ENCODE assay signal across 8 cellular contexts in the genomic region with DNA sequence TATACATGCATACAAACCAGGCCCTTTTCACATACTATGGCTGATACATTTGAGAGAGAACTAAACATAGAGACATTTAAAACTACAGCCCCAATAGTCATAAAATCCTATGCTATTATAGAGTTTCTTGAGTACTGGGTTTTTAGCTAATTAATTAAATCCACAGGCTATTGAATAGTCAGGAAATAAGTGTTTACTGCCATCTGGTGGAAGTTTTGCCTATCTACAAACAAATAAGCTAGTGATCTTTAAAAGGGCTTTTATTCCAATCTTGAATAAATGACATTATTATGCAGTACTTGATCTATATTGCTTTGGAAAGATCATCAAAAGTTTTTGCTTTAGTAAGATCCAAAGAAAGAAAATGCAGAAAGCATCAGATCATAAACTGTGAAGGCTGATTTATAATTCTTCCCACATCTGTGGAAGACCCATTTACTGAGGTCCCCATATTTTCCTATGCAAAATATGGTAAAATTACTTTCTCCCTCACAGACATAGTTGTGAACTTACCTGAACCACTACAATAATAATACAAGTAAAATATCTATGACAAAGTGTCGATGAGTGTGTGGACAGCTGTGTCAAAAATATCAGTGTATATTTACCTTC.
DNase-seq lines count a peak whose midpoint lies in the region; ATAC-seq and TF ChIP-seq lines count a peak whose summit lies in the region.

No MANE protein-coding gene starts in this region.

- TF ChIP-seq POLR2A in gastroesophageal sphincter (IDR thresholded peaks at IDR 0.05) (no peak), thyroid gland (IDR thresholded peaks at IDR 0.05) (no peak)

- H3K9me3 Mint-ChIP-seq in activated naive CD8-positive, alpha-beta T cell treated with anti-CD3 and anti-CD28 coated beads for 36 hours = no peaks in the 10 kb centered on the region

- H3K27me3 Mint-ChIP-seq in activated naive CD8-positive, alpha-beta T cell treated with anti-CD3 and anti-CD28 coated beads for 36 hours = no peaks in the 10 kb centered on the region

- peaks cover 20% of the 10 kb centered on the region for H3K36me3 Mint-ChIP-seq in activated naive CD8-positive, alpha-beta T cell treated with anti-CD3 and anti-CD28 coated beads for 36 hours

- H3K9me3 ChIP-seq in DOHH2 (ENCODE audit: control insufficient read depth, insufficient read depth, low read length) (no peaks in the 10 kb centered on the region), SU-DHL-6 (ENCODE audit: insufficient read depth, low read length) (no peaks in the 10 kb centered on the region), gastroesophageal sphincter (no peaks in the 10 kb centered on the region), thyroid gland (no peaks in the 10 kb centered on the region)

- intact Hi-C loops in thyroid gland (cut with DNase I) = no loop called here

- no peak for TF ChIP-seq EP300 in gastroesophageal sphincter (IDR thresholded peaks at IDR 0.05)

- no peak overlapping the region for H3K27ac ChIP-seq in DOHH2 (ENCODE audit: low read depth, low read length)
- no peak overlapping the region for H3K27ac ChIP-seq in SU-DHL-6 (ENCODE audit: low read depth, low read length)
- H3K27ac ChIP-seq in gastroesophageal sphincter = no peak overlapping the region
- H3K27ac ChIP-seq in thyroid gland = no peak overlapping the region

- H3K4me1 ChIP-seq in DOHH2 (ENCODE audit: control insufficient read depth, low read length) (peaks cover 32% of the 10 kb centered on the region), gastroesophageal sphincter (peaks cover 0 to 17% (median 4%) of the 10 kb centered on the region in 3 donors), thyroid gland (no peaks in the 10 kb centered on the region)

- peaks cover 9% of the 10 kb centered on the region for H3K4me1 Mint-ChIP-seq in activated naive CD8-positive, alpha-beta T cell treated with anti-CD3 and anti-CD28 coated beads for 36 hours

- H3K79me2 ChIP-seq in DOHH2 (ENCODE audit: control insufficient read depth, low read length) = peaks cover 8% of the 10 kb centered on the region
- H3K79me2 ChIP-seq in SU-DHL-6 (ENCODE audit: insufficient read depth, low read length) = no peaks in the 10 kb centered on the region

- H3K27ac Mint-ChIP-seq in activated naive CD8-positive, alpha-beta T cell treated with anti-CD3 and anti-CD28 coated beads for 36 hours = no peak overlapping the region

- H3K36me3 ChIP-seq in DOHH2 (ENCODE audit: control insufficient read depth, low read length) (peaks cover 11% of the 10 kb centered on the region), SU-DHL-6 (ENCODE audit: low read length) (no peaks in the 10 kb centered on the region), gastroesophageal sphincter (peaks cover 0 to 11% of the 10 kb centered on the region in 2 donors), thyroid gland (no peaks in the 10 kb centered on the region)

- 91 to 100% methylated on average over 1 of the region's 1 CpG for WGBS in gastroesophageal sphincter (ENCODE audit: low coverage in 1 of 2), 2 donors
- WGBS in thyroid gland, 2 donors = 92 to 97% methylated on average over 1 of the region's 1 CpG

- ATAC-seq in gastroesophageal sphincter (no peak), GM18870 (IDR thresholded peaks at IDR 0.05; ENCODE audit: unreplicated experiment) (no peak), HG03469 (IDR thresholded peaks at IDR 0.05; ENCODE audit: unreplicated experiment) (no peak)

- no peak overlapping the region for H2AFZ ChIP-seq in SU-DHL-6 (ENCODE audit: low read depth, low read length, severe bottlenecking)

- H3K4me3 Mint-ChIP-seq in activated naive CD8-positive, alpha-beta T cell treated with anti-CD3 and anti-CD28 coated beads for 36 hours = no peak overlapping the region

- H3F3A ChIP-seq in DOHH2 (ENCODE audit: control insufficient read depth, insufficient read depth) = peaks cover 20% of the 10 kb centered on the region
- no peaks in the 10 kb centered on the region for H3F3A ChIP-seq in SU-DHL-6 (ENCODE audit: insufficient read depth)

- H3K4me3 ChIP-seq in DOHH2 (ENCODE audit: low read length) = no peak overlapping the region
- H3K4me3 ChIP-seq in SU-DHL-6 (ENCODE audit: insufficient read depth, low read length, poor library complexity, severe bottlenecking) = no peak overlapping the region
- H3K4me3 ChIP-seq in gastroesophageal sphincter = no peak overlapping the region
- no peak overlapping the region for H3K4me3 ChIP-seq in thyroid gland (replicated peaks in 1 of 3)

- H4K20me1 ChIP-seq in DOHH2 (ENCODE audit: control insufficient read depth, insufficient read depth, low read depth, low read length) (no peaks in the 10 kb centered on the region), SU-DHL-6 (ENCODE audit: low read depth, low read length) (no peaks in the 10 kb centered on the region)

- no peak overlapping the region for H3K4me2 ChIP-seq in DOHH2 (ENCODE audit: low read length)
- H3K4me2 ChIP-seq in SU-DHL-6 (ENCODE audit: low read depth, low read length, poor library complexity, severe bottlenecking) = no peak overlapping the region

- peak; percentile 64 for DNase-seq in LoVo (ENCODE audit: low spot score)
- DNase-seq in thyroid gland = no peak
- no peak for DNase-seq in activated naive CD8-positive, alpha-beta T cell treated with anti-CD3 and anti-CD28 coated beads for 36 hours

- H3K9me2 ChIP-seq in DOHH2 (replicated peaks; ENCODE audit: control insufficient read depth, low read length) = no peaks in the 10 kb centered on the region
- H3K9me2 ChIP-seq in SU-DHL-6 (replicated peaks; ENCODE audit: insufficient read depth, low read length) = no peaks in the 10 kb centered on the region

- TF ChIP-seq CTCF in DOHH2 (IDR thresholded peaks at IDR 0.05; ENCODE audit: low read depth, low read length, poor library complexity, severe bottlenecking) (peak; percentile 59), SU-DHL-6 (IDR thresholded peaks at IDR 0.05; ENCODE audit: insufficient read depth, low read length, poor library complexity, severe bottlenecking) (peak; percentile 53), gastroesophageal sphincter (IDR thresholded peaks at IDR 0.05) (peak; percentile 20 to 58 (median 43)), thyroid gland (IDR thresholded peaks at IDR 0.05) (peak in 5 of 6 experiments; percentile 19 to 59 (median 56))

- no peak overlapping the region for H3K9ac ChIP-seq in SU-DHL-6 (ENCODE audit: low read length)

- H3K27me3 ChIP-seq in DOHH2 (ENCODE audit: control insufficient read depth, low read length) = no peaks in the 10 kb centered on the region
- no peaks in the 10 kb centered on the region for H3K27me3 ChIP-seq in SU-DHL-6 (ENCODE audit: low read length)
- H3K27me3 ChIP-seq in gastroesophageal sphincter = no peaks in the 10 kb centered on the region
- H3K27me3 ChIP-seq in thyroid gland = no peaks in the 10 kb centered on the region
